In the genomic region with DNA sequence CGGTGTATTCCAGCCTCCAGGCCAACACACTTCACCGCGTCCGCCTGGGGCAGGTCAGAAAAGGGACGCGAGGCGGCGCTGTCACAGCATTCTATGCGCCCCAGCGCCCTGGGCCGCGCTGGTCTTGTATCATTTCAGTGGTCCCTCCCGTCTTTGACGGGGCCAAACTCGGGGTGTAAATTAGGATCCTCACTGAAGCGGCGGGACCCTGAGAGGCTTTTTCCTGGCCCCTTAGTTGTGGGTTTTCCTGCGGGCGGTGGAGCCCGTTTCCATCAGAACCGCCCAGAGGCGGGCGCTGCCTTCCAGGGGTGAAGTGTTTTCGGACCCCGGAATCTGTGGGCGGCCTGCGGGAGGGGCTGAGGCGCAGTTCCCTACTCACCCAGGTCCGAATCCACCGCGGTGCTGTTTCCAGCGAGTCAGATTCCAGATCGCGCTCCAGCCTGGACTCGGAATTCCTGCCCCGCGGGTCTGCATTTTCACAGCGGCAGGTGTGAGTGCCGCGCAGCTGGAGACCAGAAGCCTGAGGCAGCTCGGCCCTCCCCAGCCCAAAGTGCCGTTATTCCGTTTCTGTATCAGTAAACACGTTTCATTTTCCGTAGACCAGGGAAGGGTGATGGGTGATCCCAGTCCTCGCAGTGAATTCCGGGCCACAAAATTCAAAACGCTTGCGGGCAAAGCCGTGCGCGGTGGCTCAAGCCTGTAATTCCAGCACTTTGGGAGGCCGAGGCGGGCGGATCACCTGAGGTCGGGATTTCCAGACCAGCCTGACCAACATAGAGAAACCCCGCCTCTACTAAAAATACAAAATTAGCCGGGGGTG, we compare ENCODE assay signal across 8 cellular contexts. TPM values are rescaled to one million over a fixed set of nuclear protein-coding genes. Genes with fewer than 3 reads are reported as not detected.
DNase-seq lines count a peak whose midpoint lies in the region; ATAC-seq and TF ChIP-seq lines count a peak whose summit lies in the region.

No MANE protein-coding gene starts in this region.

- peak; percentile 33 for TF ChIP-seq POLR2A in GM15510 (IDR thresholded peaks at IDR 0.05; ENCODE audit: borderline replicate concordance, extremely low read depth, insufficient read length)

- H3K36me3 Mint-ChIP-seq in natural killer cell: no peaks in the 10 kb centered on the region

- in situ Hi-C loops in ACHN (cut with HindIII; ENCODE audit: low pct_ligation_motif_present, low pct_unique_long_range_greater_than_20kb, low sequenced_read_pairs): no loop called here

- intact Hi-C loops in natural killer cell (cut with micrococcal nuclease): loop anchor here (1.0 to 5.0 kb wide), 5 partner anchors 47 to 103 kb away; a partner anchor contains a TSS

- ATAC-seq in natural killer cell: peak; percentile 60 to 78 (median 60)

- peak overlapping the region; percentile 96 for H3K4me3 Mint-ChIP-seq in natural killer cell

- DNase-seq in ACHN (peak; percentile 82), HUDEP-2 (lab: John Stamatoyannopoulos, UW; ENCODE audit: unreplicated experiment in 76 of 76) (peak in 73 of 76 experiments; percentile 21 to 98 (median 73)), RKO (ENCODE audit: low spot score) (peak; percentile 90), fibroblast of mammary gland (ENCODE audit: low read depth) (peak; percentile 72), natural killer cell (peak; percentile 81)
- DNase-seq in activated T-helper 1 cell treated with anti-CD3 and anti-CD28 coated beads, Interleukin-2, amount 50 U/mL, for 16 hours (ENCODE audit: low read depth in 1 of 2, low spot score in 1 of 2): peak; percentile 68 to 72
- peak; percentile 33 to 74 (median 52) for DNase-seq in stimulated activated naive CD4-positive, alpha-beta T cell (lab: John Stamatoyannopoulos, UW)

- no peaks in the 10 kb centered on the region for H3K27me3 Mint-ChIP-seq in natural killer cell (ENCODE audit: low read depth in 2 of 2)

- no peaks in the 10 kb centered on the region for H3K9me3 Mint-ChIP-seq in natural killer cell

- TF ChIP-seq CTCF in fibroblast of mammary gland (conservative IDR thresholded peaks at IDR 0.05; ENCODE audit: control insufficient read depth, insufficient read depth, low read depth, low read length) (peak; percentile 77), natural killer cell (IDR thresholded peaks at IDR 0.05) (peak; percentile 90)

- H3K4me3 ChIP-seq in fibroblast of mammary gland (ENCODE audit: control insufficient read depth, low read depth, low read length): peak overlapping the region; percentile 66

- H3K27ac Mint-ChIP-seq in natural killer cell: peak overlapping the region; percentile 80 to 89

- peaks cover 51 to 62% of the 10 kb centered on the region in 2 donors for H3K4me1 Mint-ChIP-seq in natural killer cell

RNA-seq across cellular contexts. Expression of a gene that starts 3.9 kb away (rescaled TPM):
- 10 to 100 TPM; 33.5 to 39.0 (median 37.6) TPM for total RNA-seq in natural killer cell

RNA-seq across cellular contexts. Expression of a gene that starts 34.7 kb away (rescaled TPM):
- not detected for total RNA-seq in natural killer cell

RNA-seq across cellular contexts. Expression of a gene that starts 47.7 kb away (rescaled TPM):
- 100 to 1,000 TPM; 506 to 571 (median 534) TPM for total RNA-seq in natural killer cell

RNA-seq across cellular contexts. Expression of a gene that starts 52.3 kb away (rescaled TPM):
- total RNA-seq in natural killer cell: 1 to 10 TPM; 1.0 to 2.5 (median 2.1) TPM

RNA-seq across cellular contexts. Expression of a gene that starts 53.3 kb away (rescaled TPM):
- total RNA-seq in natural killer cell: 10 to 100 TPM in 2 of 3 donors, 1 to 10 TPM in 1; 8.1 to 10.9 (median 10.7) TPM

Comparison
In these comparisons a context has a peak if more than half of its experiments do, and no peak if none do; other contexts are left out.
1. Peak in every context shown above with its lines: DNase-seq, ATAC-seq and H3K4me3 ChIP-seq.